Comparison of ENCODE assay signal across 1 cellular context in the genomic region with DNA sequence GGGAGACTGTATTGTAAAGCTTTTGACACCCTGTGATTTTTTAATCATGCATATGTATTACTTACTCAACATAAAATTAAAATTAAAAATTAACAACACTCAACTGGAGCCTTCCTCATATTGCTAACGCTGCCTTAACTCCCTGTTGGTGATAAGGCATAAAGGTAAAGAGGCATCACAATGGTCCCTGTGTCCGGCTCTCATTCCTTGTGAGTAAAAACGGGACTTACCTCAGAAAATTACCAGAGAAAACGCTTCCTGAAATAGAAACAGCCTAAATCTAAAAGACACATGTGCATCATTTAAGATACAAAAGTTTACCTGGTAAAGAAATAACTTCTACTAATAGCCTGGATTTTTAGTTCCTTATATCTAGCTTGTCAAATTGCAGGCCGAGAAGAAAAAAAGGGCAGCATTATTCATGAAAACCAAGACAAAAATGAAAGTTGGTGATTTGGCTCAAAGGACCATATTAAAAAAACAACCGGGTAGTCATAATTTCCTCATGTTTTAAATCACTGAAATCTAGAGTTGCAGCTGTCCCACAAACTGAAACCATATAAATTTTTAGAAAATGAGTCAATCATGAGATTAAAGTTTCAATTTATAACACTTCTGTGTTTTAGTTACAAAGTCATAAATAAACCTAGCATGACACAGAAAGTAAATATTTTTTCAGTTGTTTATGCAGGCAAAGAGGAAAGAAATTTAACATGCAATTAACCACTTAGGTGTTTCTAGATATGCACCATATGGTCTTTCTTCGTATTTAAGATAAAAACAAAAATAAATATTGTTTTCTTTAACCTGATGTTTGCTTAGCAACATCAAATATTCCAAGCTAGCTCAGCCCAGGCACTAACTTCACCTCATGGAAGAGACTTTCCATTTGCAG.
TF ChIP-seq lines count a peak whose summit lies in the region.

No MANE protein-coding gene starts in this region.

TF ChIP-seq in GM23338, 12 proteins besides CTCF, POLR2A, EP300 and RAD21 (continued from another document):
- TF ChIP-seq ZNF462 (CRISPR knock-in tag; IDR thresholded peaks at IDR 0.05) (no peak), CREB1 (CRISPR knock-in tag; IDR thresholded peaks at IDR 0.05; ENCODE audit: low read depth) (no peak)
- TF ChIP-seq, protein P1, sequence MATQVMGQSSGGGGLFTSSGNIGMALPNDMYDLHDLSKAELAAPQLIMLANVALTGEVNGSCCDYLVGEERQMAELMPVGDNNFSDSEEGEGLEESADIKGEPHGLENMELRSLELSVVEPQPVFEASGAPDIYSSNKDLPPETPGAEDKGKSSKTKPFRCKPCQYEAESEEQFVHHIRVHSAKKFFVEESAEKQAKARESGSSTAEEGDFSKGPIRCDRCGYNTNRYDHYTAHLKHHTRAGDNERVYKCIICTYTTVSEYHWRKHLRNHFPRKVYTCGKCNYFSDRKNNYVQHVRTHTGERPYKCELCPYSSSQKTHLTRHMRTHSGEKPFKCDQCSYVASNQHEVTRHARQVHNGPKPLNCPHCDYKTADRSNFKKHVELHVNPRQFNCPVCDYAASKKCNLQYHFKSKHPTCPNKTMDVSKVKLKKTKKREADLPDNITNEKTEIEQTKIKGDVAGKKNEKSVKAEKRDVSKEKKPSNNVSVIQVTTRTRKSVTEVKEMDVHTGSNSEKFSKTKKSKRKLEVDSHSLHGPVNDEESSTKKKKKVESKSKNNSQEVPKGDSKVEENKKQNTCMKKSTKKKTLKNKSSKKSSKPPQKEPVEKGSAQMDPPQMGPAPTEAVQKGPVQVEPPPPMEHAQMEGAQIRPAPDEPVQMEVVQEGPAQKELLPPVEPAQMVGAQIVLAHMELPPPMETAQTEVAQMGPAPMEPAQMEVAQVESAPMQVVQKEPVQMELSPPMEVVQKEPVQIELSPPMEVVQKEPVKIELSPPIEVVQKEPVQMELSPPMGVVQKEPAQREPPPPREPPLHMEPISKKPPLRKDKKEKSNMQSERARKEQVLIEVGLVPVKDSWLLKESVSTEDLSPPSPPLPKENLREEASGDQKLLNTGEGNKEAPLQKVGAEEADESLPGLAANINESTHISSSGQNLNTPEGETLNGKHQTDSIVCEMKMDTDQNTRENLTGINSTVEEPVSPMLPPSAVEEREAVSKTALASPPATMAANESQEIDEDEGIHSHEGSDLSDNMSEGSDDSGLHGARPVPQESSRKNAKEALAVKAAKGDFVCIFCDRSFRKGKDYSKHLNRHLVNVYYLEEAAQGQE (IDR thresholded peaks at IDR 0.05; ENCODE audit: unreplicated experiment), result no peak
